ENCODE assay signal across 12 cellular contexts in genomic region chr12:12705833-12706520, GRCh38. TPM values are rescaled to one million over a fixed set of nuclear protein-coding genes. Genes with fewer than 3 reads are reported as not detected.
DNase-seq lines count a peak whose midpoint lies in the region; ATAC-seq and TF ChIP-seq lines count a peak whose summit lies in the region.
"Had no signal": no experiment of that assay in that cellular context is flagged by ENCODE, and none has a peak within 500 bp of the region (broad histone marks: within the 10 kb centered on the region; RNA-seq: fewer than 3 reads in every experiment).

No MANE protein-coding gene starts in this region.

- no peaks in the 10 kb centered on the region for H3K36me3 ChIP-seq in DND-41 (ENCODE audit: insufficient read depth, low read length)
- H3K36me3 ChIP-seq: uterus had no signal

- no peaks in the 10 kb centered on the region for H3K9me3 Mint-ChIP-seq in natural killer cell
- H3K9me3 Mint-ChIP-seq: GM23338 had no signal

- DNase-seq in DND-41 (peak; percentile 72), T follicular helper cell (ENCODE audit: low read depth) (peak; percentile 66), natural killer cell (no peak), NCI-H510A (lab: John Stamatoyannopoulos, UW) (no peak), NCI-H2171 treated with DMSO at 0.1 percent for 48 hours (lab: John Stamatoyannopoulos, UW) (no peak), DMS 273 (lab: John Stamatoyannopoulos, UW; ENCODE audit: unreplicated experiment) (no peak)
- DNase-seq in activated T-helper 9 cell treated with anti-CD3 and anti-CD28 coated beads, Interleukin-2, amount 50 U/mL, for 16 hours (ENCODE audit: low read depth) = peak; percentile 31
- DNase-seq: NCI-H1436, uterus had no signal

- no peak overlapping the region for H3K4me3 Mint-ChIP-seq in natural killer cell
- H3K4me3 Mint-ChIP-seq: GM23338 had no signal

- H3K27me3 ChIP-seq in DND-41 (ENCODE audit: insufficient read depth, low read length, poor library complexity) = no peaks in the 10 kb centered on the region
- H3K27me3 ChIP-seq: uterus had no signal

- H2AFZ ChIP-seq in DND-41 (ENCODE audit: low read depth, low read length) = no peak overlapping the region
- H2AFZ ChIP-seq: GM23338 had no signal

- no peak overlapping the region for H3K4me3 ChIP-seq in DND-41 (ENCODE audit: low read depth in 1 of 2, low read length in 2 of 2)
- H3K4me3 ChIP-seq: GM23338, uterus had no signal

- no peak for TF ChIP-seq CTCF in DND-41 (IDR thresholded peaks at IDR 0.05; ENCODE audit: borderline replicate concordance, extremely low read depth, low read length, poor library complexity, severe bottlenecking)
- TF ChIP-seq CTCF in natural killer cell (IDR thresholded peaks at IDR 0.05) = no peak

- intact Hi-C loops in natural killer cell (cut with micrococcal nuclease) = no loop called here

- H3K4me1 ChIP-seq in DND-41 (ENCODE audit: insufficient read depth, low read length) = peaks cover 12% of the 10 kb centered on the region
- H3K4me1 ChIP-seq: uterus had no signal

- no peak overlapping the region for H3K27ac Mint-ChIP-seq in natural killer cell
- H3K27ac Mint-ChIP-seq: GM23338 had no signal

- H3K79me2 ChIP-seq in DND-41 (ENCODE audit: insufficient read depth, low read length) = no peaks in the 10 kb centered on the region

- H3K4me2 ChIP-seq in DND-41 (ENCODE audit: insufficient read depth, low read length) = no peak overlapping the region
- H3K4me2 ChIP-seq: GM23338 had no signal

- H3K27me3 Mint-ChIP-seq in natural killer cell (ENCODE audit: low read depth in 2 of 2) = no peaks in the 10 kb centered on the region

- H3K36me3 Mint-ChIP-seq in natural killer cell = no peaks in the 10 kb centered on the region

- H3K27ac ChIP-seq in DND-41 (ENCODE audit: low read length) = no peak overlapping the region
- H3K27ac ChIP-seq: uterus had no signal

- peak; percentile 93 for ATAC-seq in DND-41 (ENCODE audit: insufficient read depth, low read depth)
- ATAC-seq in natural killer cell = peak; percentile 43 to 76 (median 70)
- ATAC-seq in HG03175 (IDR thresholded peaks at IDR 0.05; ENCODE audit: unreplicated experiment) = no peak
- ATAC-seq: GM23338, Right ventricle myocardium inferior had no signal

- H3K4me1 Mint-ChIP-seq in natural killer cell = peaks cover 15 to 17% of the 10 kb centered on the region in 2 donors

- no peaks in the 10 kb centered on the region for H3K9me3 ChIP-seq in DND-41 (ENCODE audit: insufficient read depth, low read length, severe bottlenecking)
- H3K9me3 ChIP-seq: uterus had no signal

- H4K20me1 ChIP-seq in DND-41 (ENCODE audit: insufficient read depth, low read length) = no peaks in the 10 kb centered on the region

- no peak overlapping the region for H3K9ac ChIP-seq in DND-41 (ENCODE audit: low read depth, low read length)

RNA-seq across cellular contexts. Expression of gene GPR19, which starts 10.0 kb away (rescaled TPM):
- 1 to 10 TPM in 2 of 3 donors, under 1 TPM in 1; 0.45 to 2.6 (median 2.2) TPM for total RNA-seq in natural killer cell
- total RNA-seq: Right ventricle myocardium inferior had no signal

RNA-seq across cellular contexts. Expression of gene CDKN1B, which starts 11.2 kb away (rescaled TPM):
- total RNA-seq in natural killer cell = 100 to 1,000 TPM; 119 to 207 (median 130) TPM

Comparison
In these comparisons a context has a peak if more than half of its experiments do, and no peak if none do; other contexts are left out.
1. DNase-seq: peak in DND-41 (single experiment), T follicular helper cell (single experiment) and activated T-helper 9 cell treated with anti-CD3 and anti-CD28 coated beads, Interleukin-2, amount 50 U/mL, for 16 hours (single experiment); none in natural killer cell (single experiment), NCI-H510A (single experiment), NCI-H2171 treated with DMSO at 0.1 percent for 48 hours (single experiment) and DMS 273 (single experiment).